ENCODE assay signal across 10 cellular contexts in genomic region chr9:87147803-87148202, GRCh38.
A peak's percentile ranks its signal among the peaks of the same experiment; 100 is the strongest.
DNase-seq lines count a peak whose midpoint lies in the region; ATAC-seq and TF ChIP-seq lines count a peak whose summit lies in the region.
"Had no signal": no experiment of that assay in that cellular context is flagged by ENCODE, and none has a peak within 500 bp of the region (broad histone marks: within the 10 kb centered on the region; RNA-seq: fewer than 3 reads in every experiment).

No MANE protein-coding gene starts in this region.

- H3K9ac ChIP-seq in iPS-20b (ENCODE audit: low read depth, low read length) = peak overlapping the region; percentile 33; the same call in 1 of the 2 replicates

- no peaks in the 10 kb centered on the region for H3K36me3 ChIP-seq in iPS-20b (ENCODE audit: insufficient read depth, low read depth, low read length)
- H3K36me3 ChIP-seq in CD8-positive, alpha-beta memory T cell (ENCODE audit: insufficient read depth, low read length) = no peaks in the 10 kb centered on the region

- H3K27me3 Mint-ChIP-seq in CD8-positive, alpha-beta memory T cell = peaks cover 27 to 54% of the 10 kb centered on the region in 2 donors

- peak overlapping the region; percentile 71 for H3K27ac ChIP-seq in AG04450 (ENCODE audit: low read depth, low read length)
- H3K27ac ChIP-seq in angular gyrus (ENCODE audit: low read depth, low read length) = peak overlapping the region; percentile 95
- no peak overlapping the region for H3K27ac ChIP-seq in iPS-20b (ENCODE audit: low read length)
- H3K27ac ChIP-seq in CD8-positive, alpha-beta memory T cell (ENCODE audit: low read depth, low read length) = no peak overlapping the region

- H3K9me3 Mint-ChIP-seq in CD8-positive, alpha-beta memory T cell = peaks cover 0 to 13% (median 3%) of the 10 kb centered on the region in 5 donors

- H3K4me3 ChIP-seq in AG04450 (ENCODE audit: low read depth, low read length) (no peak overlapping the region), iPS-20b (ENCODE audit: low read length) (peak overlapping the region; percentile 27; the same call in 1 of the 2 replicates)
- H3K4me3 ChIP-seq in CD8-positive, alpha-beta memory T cell (ENCODE audit: low read length) = no peak overlapping the region

- no peaks in the 10 kb centered on the region for H3K36me3 Mint-ChIP-seq in CD8-positive, alpha-beta memory T cell

- no peak for ATAC-seq in GM21515 (IDR thresholded peaks at IDR 0.05; ENCODE audit: unreplicated experiment)

- peaks cover 4 to 11% (median 4%) of the 10 kb centered on the region in 3 donors for H3K4me1 Mint-ChIP-seq in CD8-positive, alpha-beta memory T cell

- DNase-seq in AG04450 (ENCODE audit: low read depth, low spot score) = no peak
- peak; percentile 16 for DNase-seq in putamen (ENCODE audit: low spot score)
- no peak for DNase-seq in CD8-positive, alpha-beta memory T cell
- no peak for DNase-seq in middle frontal gyrus (ENCODE audit: extremely low spot score, low spot score)
- DNase-seq in activated T-cell treated with anti-CD3 and anti-CD28 coated beads, Interleukin-2, amount 50 U/mL, for 1 hour = no peak
- DNase-seq: activated naive CD4-positive, alpha-beta T cell treated with anti-CD3 and anti-CD28 coated beads for 36 hours; SHP77 treated with DMSO at 0.1 percent for 48 hours had no signal

- peaks cover 10% of the 10 kb centered on the region for H3K9me3 ChIP-seq in AG04450 (ENCODE audit: control insufficient read depth, insufficient read depth, low read length)
- H3K9me3 ChIP-seq in iPS-20b (ENCODE audit: insufficient read depth, low read depth, low read length) = no peaks in the 10 kb centered on the region
- no peaks in the 10 kb centered on the region for H3K9me3 ChIP-seq in CD8-positive, alpha-beta memory T cell (ENCODE audit: low read length)

- peak overlapping the region in 1 of 7 donors; percentile 81 for H3K4me3 Mint-ChIP-seq in CD8-positive, alpha-beta memory T cell

- no peak overlapping the region for H3K27ac Mint-ChIP-seq in CD8-positive, alpha-beta memory T cell
- H3K27ac Mint-ChIP-seq: activated naive CD4-positive, alpha-beta T cell treated with anti-CD3 and anti-CD28 coated beads for 36 hours had no signal

- H3K4me1 ChIP-seq in iPS-20b (ENCODE audit: insufficient read depth, low read length) = peaks cover 4% of the 10 kb centered on the region; the same call in 1 of the 2 replicates
- no peaks in the 10 kb centered on the region for H3K4me1 ChIP-seq in CD8-positive, alpha-beta memory T cell (ENCODE audit: insufficient read depth, low read length)

- no peak for TF ChIP-seq CTCF in AG04450 (IDR thresholded peaks at IDR 0.05; ENCODE audit: low read depth, low read length)

- POLR2A ChIA-PET in AG04450 (lab: Yijun Ruan, JAX) = no interaction called here
- POLR2A ChIA-PET in CD8-positive, alpha-beta memory T cell (lab: Charles Lee) = interaction anchor here (0.6 kb wide), 1 partner anchor 143 kb away, joined by 3 read pairs; no protein-coding TSS in a partner anchor

- H3K27me3 ChIP-seq in AG04450 (ENCODE audit: control insufficient read depth, insufficient read depth, low read length) (no peaks in the 10 kb centered on the region), iPS-20b (ENCODE audit: insufficient read depth, low read length) (peaks cover 23% of the 10 kb centered on the region)
- peaks cover 19% of the 10 kb centered on the region for H3K27me3 ChIP-seq in CD8-positive, alpha-beta memory T cell (ENCODE audit: insufficient read depth, low read length, poor library complexity, severe bottlenecking)

- CTCF ChIA-PET in AG04450 (lab: Charles Lee) = no interaction called here
- CTCF ChIA-PET in CD8-positive, alpha-beta memory T cell (lab: Charles Lee) = no interaction called here

Comparison
In these comparisons a context has a peak if more than half of its experiments do, and no peak if none do; other contexts are left out.
1. H3K27ac ChIP-seq: peak in AG04450 (single experiment) and angular gyrus (single experiment); none in iPS-20b (single experiment) and CD8-positive, alpha-beta memory T cell (single experiment).